Comparison of ENCODE assay signal across 10 cellular contexts in genomic region chr1:155643230-155643629, GRCh38.
"Had no signal": no experiment of that assay in that cellular context is flagged by ENCODE, and none has a peak within 500 bp of the region (broad histone marks: within the 10 kb centered on the region; RNA-seq: fewer than 3 reads in every experiment).

No MANE protein-coding gene starts in this region.

- H3K36me3 ChIP-seq: HAP-1 had no signal

- H3K4me3 ChIP-seq: GM23248, HAP-1 had no signal

- H3K9ac ChIP-seq: GM23248, KMS-11 had no signal

- H3K27ac ChIP-seq: GM23248, HL-60, KMS-11 had no signal

- H3K4me2 ChIP-seq: KMS-11 had no signal

- H3K4me3 Mint-ChIP-seq: HFFc6 had no signal

- H3K27ac Mint-ChIP-seq: HFFc6 had no signal

- H2AFZ ChIP-seq: GM23248 had no signal

- DNase-seq: GM23248, GOT3, H7, HFFc6, IMR-90, Karpas-422, KBM-7 had no signal
